In the genomic region with DNA sequence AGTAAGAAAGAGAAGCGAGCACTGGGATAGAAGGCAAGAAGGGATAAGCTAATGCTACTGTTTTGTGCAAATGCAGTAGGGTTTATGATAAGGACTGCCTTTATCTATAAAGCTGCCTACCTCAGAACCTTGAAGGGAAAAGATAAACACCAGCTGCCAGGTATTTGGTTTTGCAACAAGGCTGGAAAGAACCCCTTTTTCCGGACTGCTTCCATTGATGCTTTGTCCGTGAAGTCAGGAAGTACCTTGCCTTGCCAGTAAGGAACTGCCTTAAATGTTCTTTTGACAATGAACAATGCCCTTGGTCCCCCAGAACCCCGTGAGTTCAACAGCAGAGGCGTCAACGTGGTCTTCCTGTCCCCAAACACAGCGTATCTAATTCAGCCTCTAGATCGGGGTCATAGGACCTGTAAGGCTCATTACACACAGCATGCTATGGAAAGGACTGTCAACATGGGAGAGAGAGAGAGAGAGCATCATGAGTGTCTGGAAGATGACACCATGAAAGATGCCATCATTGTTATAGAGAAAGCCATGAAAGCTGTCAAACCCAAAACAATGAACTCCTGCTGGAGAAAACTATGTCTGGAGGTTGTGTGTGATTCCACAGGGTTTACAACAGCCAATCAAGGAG, we compare ENCODE assay signal across 19 cellular contexts.
DNase-seq lines count a peak whose midpoint lies in the region; ATAC-seq, FAIRE-seq and TF ChIP-seq lines count a peak whose summit lies in the region.
"Had no signal": no experiment of that assay in that cellular context is flagged by ENCODE, and none has a peak within 500 bp of the region (broad histone marks: within the 10 kb centered on the region; RNA-seq: fewer than 3 reads in every experiment).

No MANE protein-coding gene starts in this region.

- H3K4me2 ChIP-seq in HepG2 (ENCODE audit: low read depth, low read length), result no peak overlapping the region

- no peak overlapping the region for H3K4me3 Mint-ChIP-seq in activated naive CD8-positive, alpha-beta T cell treated with anti-CD3 and anti-CD28 coated beads, Interleukin-2, amount 10 ng/mL, durations not matched to agents 7 days and 5 days
- H3K4me3 Mint-ChIP-seq in naive thymus-derived CD4-positive, alpha-beta T cell, result peak overlapping the region in 7 of 10 donors; percentile 4 to 55 (median 22)

- H3K27ac ChIP-seq in HepG2 (ENCODE audit: extremely low read length, insufficient read depth, low read length), result no peak overlapping the region
- no peak overlapping the region for H3K27ac ChIP-seq in right lobe of liver
- no peak overlapping the region for H3K27ac ChIP-seq in naive thymus-derived CD4-positive, alpha-beta T cell (ENCODE audit: low read depth, low read length)
- H3K27ac ChIP-seq in thymus (ENCODE audit: low read depth), result peak overlapping the region; percentile 27
- H3K27ac ChIP-seq: SJSA1, thyroid gland had no signal

- WGBS in HepG2 (ENCODE audit: low lambda C conversion rate), result 65% methylated on average over 8 of the region's 8 CpGs
- 80% methylated on average over 8 of the region's 8 CpGs for WGBS in right lobe of liver (ENCODE audit: insufficient coverage, low coverage, low lambda C conversion rate, missing lambda C conversion rate)
- WGBS in thymus, result 95% methylated on average over 8 of the region's 8 CpGs

- TF ChIP-seq EP300 in HepG2 (IDR thresholded peaks at IDR 0.05; ENCODE audit: low read depth in 2 of 2, low read length in 2 of 2) (no peak), HepG2 (CRISPR knock-in tag; IDR thresholded peaks at IDR 0.05; ENCODE audit: borderline replicate concordance) (no peak)

- intact Hi-C loops in HepG2 (cut with micrococcal nuclease; ENCODE audit: unreplicated experiment), result no loop called here
- intact Hi-C loops in right lobe of liver (cut with DNase I), result no loop called here
- intact Hi-C loops in naive thymus-derived CD4-positive, alpha-beta T cell (cut with micrococcal nuclease), result no loop called here

- peaks cover 21% of the 10 kb centered on the region for H3K36me3 Mint-ChIP-seq in activated naive CD8-positive, alpha-beta T cell treated with anti-CD3 and anti-CD28 coated beads, Interleukin-2, amount 10 ng/mL, durations not matched to agents 7 days and 5 days
- peaks cover 4 to 35% (median 17%) of the 10 kb centered on the region in 5 donors for H3K36me3 Mint-ChIP-seq in naive thymus-derived CD4-positive, alpha-beta T cell

- H3K27ac Mint-ChIP-seq in activated naive CD8-positive, alpha-beta T cell treated with anti-CD3 and anti-CD28 coated beads, Interleukin-2, amount 10 ng/mL, durations not matched to agents 7 days and 5 days, result peak overlapping the region; percentile 59
- peak overlapping the region in 8 of 9 donors; percentile 2 to 74 (median 58) for H3K27ac Mint-ChIP-seq in naive thymus-derived CD4-positive, alpha-beta T cell

- no peak overlapping the region for H2AFZ ChIP-seq in HepG2 (ENCODE audit: low read length)

- DNase-seq in HepG2 (ENCODE audit: low spot score) (peak; percentile 50), right lobe of liver (no peak), DMS153 treated with DMSO at 0.1 percent for 48 hours (lab: John Stamatoyannopoulos, UW; ENCODE audit: unreplicated experiment) (no peak), occipital lobe (lab: John Stamatoyannopoulos, UW) (no peak)
- DNase-seq in activated naive CD8-positive, alpha-beta T cell treated with anti-CD3 and anti-CD28 coated beads, Interleukin-2, amount 10 ng/mL, durations not matched to agents 7 days and 5 days, result no peak
- no peak for DNase-seq in naive thymus-derived CD4-positive, alpha-beta T cell
- DNase-seq: activated CD8-positive, alpha-beta memory T cell treated with anti-CD3 and anti-CD28 coated beads, Interleukin-2, amount 50 U/mL, for 48 hours; DND-41; left cardiac atrium; mesendoderm; NCI-H1694; NCI-H82; PC-3; stimulated activated CD8-positive, alpha-beta memory T cell treated with anti-CD3 and anti-CD28 coated beads, Interleukin-4, amount 100 ng/mL, for 48 hours; thyroid gland had no signal

- peaks cover 99% of the 10 kb centered on the region for H3K79me2 ChIP-seq in HepG2 (ENCODE audit: insufficient read depth, low read length)

- H3K4me3 ChIP-seq in HepG2 (replicated peaks in 1 of 3; ENCODE audit: insufficient read depth in 1 of 3, low read depth in 2 of 3, low read length in 3 of 3), result no peak overlapping the region
- no peak overlapping the region for H3K4me3 ChIP-seq in right lobe of liver
- no peak overlapping the region for H3K4me3 ChIP-seq in naive thymus-derived CD4-positive, alpha-beta T cell (ENCODE audit: low read length)
- H3K4me3 ChIP-seq in thymus (ENCODE audit: low read length), result no peak overlapping the region
- H3K4me3 ChIP-seq: gastroesophageal sphincter, SJSA1, thyroid gland had no signal

- TF ChIP-seq CTCF in HepG2 (CRISPR knock-in tag; IDR thresholded peaks at IDR 0.05), result no peak
- no peak for TF ChIP-seq CTCF in right lobe of liver (IDR thresholded peaks at IDR 0.05)

- H3K27me3 ChIP-seq in HepG2 (ENCODE audit: control insufficient read depth in 1 of 2, insufficient read depth in 2 of 2, low read length in 2 of 2), result no peaks in the 10 kb centered on the region
- H3K27me3 ChIP-seq in right lobe of liver, result no peaks in the 10 kb centered on the region
- no peaks in the 10 kb centered on the region for H3K27me3 ChIP-seq in naive thymus-derived CD4-positive, alpha-beta T cell (ENCODE audit: control insufficient read depth in 2 of 2, insufficient read depth in 2 of 2, low read length in 2 of 2)
- H3K27me3 ChIP-seq in thymus (ENCODE audit: control insufficient read depth, insufficient read depth), result no peaks in the 10 kb centered on the region
- H3K27me3 ChIP-seq: gastroesophageal sphincter, SJSA1, thyroid gland had no signal

- TSS peak; percentile 33 for BruUV-seq in HepG2 (replicated peaks; lab: Mats Ljungman, UMichigan)

- peak; percentile 33 for ATAC-seq in HepG2
- ATAC-seq in right lobe of liver, result no peak
- no peak for ATAC-seq in activated naive CD8-positive, alpha-beta T cell treated with anti-CD3 and anti-CD28 coated beads, Interleukin-2, amount 10 ng/mL, durations not matched to agents 7 days and 5 days (ENCODE audit: low read depth)
- no peak for ATAC-seq in naive thymus-derived CD4-positive, alpha-beta T cell
- ATAC-seq in HG03159 (IDR thresholded peaks at IDR 0.05; ENCODE audit: unreplicated experiment), result no peak
- ATAC-seq: gastroesophageal sphincter, left cardiac atrium, PC-3 had no signal

- in situ Hi-C loops in HepG2 (cut with HindIII; ENCODE audit: extremely low pct_ligation_motif_present, low pct_unique_long_range_greater_than_20kb), result no loop called here

- H3K9me3 ChIP-seq in HepG2 (ENCODE audit: low read length), result no peaks in the 10 kb centered on the region
- no peaks in the 10 kb centered on the region for H3K9me3 ChIP-seq in right lobe of liver
- H3K9me3 ChIP-seq in naive thymus-derived CD4-positive, alpha-beta T cell (ENCODE audit: control insufficient read depth in 2 of 3, low read length in 3 of 3), result no peaks in the 10 kb centered on the region
- no peaks in the 10 kb centered on the region for H3K9me3 ChIP-seq in thymus (ENCODE audit: control insufficient read depth)
- H3K9me3 ChIP-seq: SJSA1, thyroid gland had no signal

- FAIRE-seq in HepG2 (lab: Jason Lieb, UNC), result no peak

- H3K9ac ChIP-seq in HepG2 (ENCODE audit: insufficient read depth, low read depth, low read length), result no peak overlapping the region

- H3K36me3 ChIP-seq in HepG2 (replicated peaks in 1 of 2; ENCODE audit: control insufficient read depth in 1 of 2, insufficient read depth in 2 of 2, low read length in 2 of 2), result peaks cover 11 to 20% of the 10 kb centered on the region in 2 experiments; a peak in 4 of 5 replicates
- H3K36me3 ChIP-seq in right lobe of liver, result no peaks in the 10 kb centered on the region
- H3K36me3 ChIP-seq in naive thymus-derived CD4-positive, alpha-beta T cell (ENCODE audit: control insufficient read depth in 2 of 3, insufficient read depth in 3 of 3, low read length in 3 of 3), result peaks cover 0 to 3% (median 0%) of the 10 kb centered on the region in 3 experiments
- H3K36me3 ChIP-seq in thymus (ENCODE audit: control insufficient read depth, insufficient read depth), result peaks cover 21% of the 10 kb centered on the region
- H3K36me3 ChIP-seq: thyroid gland had no signal

- no peak for TF ChIP-seq RAD21 in HepG2 (CRISPR knock-in tag; IDR thresholded peaks at IDR 0.05)

- peaks cover 97% of the 10 kb centered on the region for H4K20me1 ChIP-seq in HepG2 (ENCODE audit: insufficient read depth, low read length)

- no peaks in the 10 kb centered on the region for H3K27me3 Mint-ChIP-seq in activated naive CD8-positive, alpha-beta T cell treated with anti-CD3 and anti-CD28 coated beads, Interleukin-2, amount 10 ng/mL, durations not matched to agents 7 days and 5 days
- no peaks in the 10 kb centered on the region for H3K27me3 Mint-ChIP-seq in naive thymus-derived CD4-positive, alpha-beta T cell

- POLR2A ChIA-PET in HepG2 (lab: Yijun Ruan, JAX), result no interaction called here
- POLR2A ChIA-PET in activated naive CD8-positive, alpha-beta T cell treated with anti-CD3 and anti-CD28 coated beads, Interleukin-2, amount 10 ng/mL, durations not matched to agents 7 days and 5 days (lab: Charles Lee), result no interaction called here
- POLR2A ChIA-PET in naive thymus-derived CD4-positive, alpha-beta T cell (lab: Charles Lee), result interaction anchor here (0.6 kb wide), 1 partner anchor 13 kb away, joined by 3 read pairs; no protein-coding TSS in a partner anchor

- CTCF ChIA-PET in HepG2 (lab: Yijun Ruan, JAX; ENCODE audit: low intra/inter-chr PET ratio, low total read pairs), result no interaction called here
- CTCF ChIA-PET in naive thymus-derived CD4-positive, alpha-beta T cell (lab: Charles Lee), result no interaction called here

- H3K4me1 ChIP-seq in HepG2 (ENCODE audit: insufficient read depth, low read length) (peaks cover 40% of the 10 kb centered on the region), right lobe of liver (peaks cover 0 to 9% (median 4%) of the 10 kb centered on the region in 4 donors), thymus (ENCODE audit: control insufficient read depth, insufficient read depth, low read length) (no peaks in the 10 kb centered on the region)
- peaks cover 27 to 29% of the 10 kb centered on the region in 2 donors for H3K4me1 ChIP-seq in naive thymus-derived CD4-positive, alpha-beta T cell (ENCODE audit: control insufficient read depth in 2 of 2, insufficient read depth in 2 of 2, low read length in 2 of 2)
- H3K4me1 ChIP-seq: SJSA1 had no signal

- no peak for TF ChIP-seq POLR2A in HepG2 (IDR thresholded peaks at IDR 0.05; ENCODE audit: insufficient read depth in 1 of 2, low read depth in 2 of 2, low read length in 2 of 2)
- TF ChIP-seq POLR2A in right lobe of liver (IDR thresholded peaks at IDR 0.05), result no peak

- peaks cover 38% of the 10 kb centered on the region for H3K4me1 Mint-ChIP-seq in activated naive CD8-positive, alpha-beta T cell treated with anti-CD3 and anti-CD28 coated beads, Interleukin-2, amount 10 ng/mL, durations not matched to agents 7 days and 5 days
- peaks cover 51 to 94% (median 85%) of the 10 kb centered on the region in 7 donors for H3K4me1 Mint-ChIP-seq in naive thymus-derived CD4-positive, alpha-beta T cell

- H3K9me3 Mint-ChIP-seq in activated naive CD8-positive, alpha-beta T cell treated with anti-CD3 and anti-CD28 coated beads, Interleukin-2, amount 10 ng/mL, durations not matched to agents 7 days and 5 days, result peaks cover 2% of the 10 kb centered on the region
- H3K9me3 Mint-ChIP-seq in naive thymus-derived CD4-positive, alpha-beta T cell, result peaks cover 0 to 11% (median 0%) of the 10 kb centered on the region in 11 donors
